In the genomic region with DNA sequence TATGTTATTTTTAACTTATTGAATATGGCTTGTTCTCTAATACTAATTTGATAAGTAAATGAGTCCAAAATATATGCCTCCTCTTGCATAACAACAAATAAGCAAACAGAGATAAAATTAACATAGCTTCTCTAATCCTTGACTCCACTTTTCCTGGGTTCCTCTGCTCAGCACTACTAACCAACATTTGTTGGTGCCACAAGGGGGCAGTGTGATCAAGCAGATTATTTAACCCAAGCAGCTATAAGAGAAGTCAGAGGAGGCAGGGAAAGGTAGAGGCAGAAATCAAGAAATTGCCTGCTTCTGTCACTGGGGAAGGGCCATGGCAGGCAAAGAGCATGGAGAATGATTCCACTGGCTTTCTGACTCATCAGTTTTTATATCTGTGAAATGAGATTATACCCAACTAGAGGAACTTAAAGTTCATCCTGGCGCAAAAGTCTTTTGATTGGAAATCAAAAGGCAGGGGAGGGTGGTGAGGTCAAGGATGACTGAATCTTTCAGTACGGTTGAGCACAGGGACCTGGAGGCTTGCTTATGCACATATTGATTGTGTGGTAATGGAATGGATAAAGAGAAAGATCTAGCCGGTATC, we compare ENCODE assay signal across 9 cellular contexts.
DNase-seq lines count a peak whose midpoint lies in the region; ATAC-seq and TF ChIP-seq lines count a peak whose summit lies in the region.
"Had no signal": no experiment of that assay in that cellular context is flagged by ENCODE, and none has a peak within 500 bp of the region (broad histone marks: within the 10 kb centered on the region; RNA-seq: fewer than 3 reads in every experiment).

No MANE protein-coding gene starts in this region.

- peaks cover 22% of the 10 kb centered on the region for H3K27me3 Mint-ChIP-seq in T-helper 2 cell treated with Interferon-gamma antibody and Interleukin-4, amounts not matched to agents 5 μg/mL and 100 μg/mL, for 36 hours (ENCODE audit: low read depth)

- TF ChIP-seq POLR2A in NB4 (IDR thresholded peaks at IDR 0.05; ENCODE audit: extremely low read depth, insufficient read length): no peak

- no peaks in the 10 kb centered on the region for H3K4me1 Mint-ChIP-seq in T-helper 2 cell treated with Interferon-gamma antibody and Interleukin-4, amounts not matched to agents 5 μg/mL and 100 μg/mL, for 36 hours (ENCODE audit: low read depth)

- no peaks in the 10 kb centered on the region for H3K9me3 Mint-ChIP-seq in T-helper 2 cell treated with Interferon-gamma antibody and Interleukin-4, amounts not matched to agents 5 μg/mL and 100 μg/mL, for 36 hours

- no peak overlapping the region for H3K4me3 ChIP-seq in NB4 (ENCODE audit: low read depth, low read length)
- H3K4me3 ChIP-seq in astrocyte of the cerebellum (ENCODE audit: low read depth, low read length): no peak overlapping the region
- H3K4me3 ChIP-seq: skin epidermis had no signal

- TF ChIP-seq CTCF in NB4 (IDR thresholded peaks at IDR 0.05; ENCODE audit: low read depth, low read length) (peak; percentile 63), astrocyte of the cerebellum (IDR thresholded peaks at IDR 0.05; ENCODE audit: low read depth, low read length, missing control alignments) (peak; percentile 73)

- DNase-seq in GM04504 (ENCODE audit: low read depth): peak; percentile 23
- peak; percentile 73 for DNase-seq in H4 (ENCODE audit: low spot score)
- peak; percentile 64 for DNase-seq in NB4 (ENCODE audit: low read depth)
- DNase-seq in T-helper 2 cell treated with Interferon-gamma antibody and Interleukin-4, amounts not matched to agents 5 μg/mL and 100 μg/mL, for 36 hours (ENCODE audit: low spot score): peak; percentile 28
- DNase-seq in astrocyte of the cerebellum (ENCODE audit: low read depth): peak; percentile 49
- peak; percentile 30 for DNase-seq in iPS DF 19.7 (ENCODE audit: low read depth, low spot score)
- peak; percentile 62 for DNase-seq in stimulated activated CD4-positive, alpha-beta T cell treated with anti-CD3 and anti-CD28 coated beads, Interleukin-12 subunit alpha, Interleukin-12 subunit beta, amount 100 ng/mL, for 4 hours

- H3K4me3 Mint-ChIP-seq in T-helper 2 cell treated with Interferon-gamma antibody and Interleukin-4, amounts not matched to agents 5 μg/mL and 100 μg/mL, for 36 hours: no peak overlapping the region

- ATAC-seq in HG02884 (IDR thresholded peaks at IDR 0.05; ENCODE audit: unreplicated experiment): no peak

- in situ Hi-C loops in astrocyte of the cerebellum (cut with HindIII; ENCODE audit: low sequenced_read_pairs): no loop called here

- no peak overlapping the region for H3K27ac Mint-ChIP-seq in T-helper 2 cell treated with Interferon-gamma antibody and Interleukin-4, amounts not matched to agents 5 μg/mL and 100 μg/mL, for 36 hours

- H3K36me3 Mint-ChIP-seq in T-helper 2 cell treated with Interferon-gamma antibody and Interleukin-4, amounts not matched to agents 5 μg/mL and 100 μg/mL, for 36 hours (ENCODE audit: low read depth): no peaks in the 10 kb centered on the region

Comparison
In these comparisons a context has a peak if more than half of its experiments do, and no peak if none do; other contexts are left out.
1. DNase-seq: peak in every context shown above with its lines; median percentile 73 in H4; 64 in NB4; 62 in stimulated activated CD4-positive, alpha-beta T cell treated with anti-CD3 and anti-CD28 coated beads, Interleukin-12 subunit alpha, Interleukin-12 subunit beta, amount 100 ng/mL, for 4 hours; 49 in astrocyte of the cerebellum; 30 in iPS DF 19.7; 28 in T-helper 2 cell treated with Interferon-gamma antibody and Interleukin-4, amounts not matched to agents 5 μg/mL and 100 μg/mL, for 36 hours; 23 in GM04504.